Comparison of ENCODE assay signal across 9 cellular contexts in genomic region chr22:37484115-37485005, GRCh38. TPM values are rescaled to one million over a fixed set of nuclear protein-coding genes. Genes with fewer than 3 reads are reported as not detected.
A peak's percentile ranks its signal among the peaks of the same experiment; 100 is the strongest.
DNase-seq lines count a peak whose midpoint lies in the region; ATAC-seq and TF ChIP-seq lines count a peak whose summit lies in the region.
"Had no signal": no experiment of that assay in that cellular context is flagged by ENCODE, and none has a peak within 500 bp of the region (broad histone marks: within the 10 kb centered on the region; RNA-seq: fewer than 3 reads in every experiment).

No MANE protein-coding gene starts in this region.

- no peak for TF ChIP-seq CTCF in GM06990 (IDR thresholded peaks at IDR 0.05; ENCODE audit: insufficient read depth, low read length, poor library complexity, severe bottlenecking)
- TF ChIP-seq CTCF in endothelial cell (IDR thresholded peaks at IDR 0.05; ENCODE audit: unreplicated experiment) = no peak

- no peaks in the 10 kb centered on the region for H3K9me3 Mint-ChIP-seq in activated CD4-positive, alpha-beta memory T cell treated with anti-CD3 and anti-CD28 coated beads for 36 hours
- H3K9me3 Mint-ChIP-seq in endothelial cell (ENCODE audit: unreplicated experiment) = no peaks in the 10 kb centered on the region

- peak; percentile 85 for DNase-seq in GM06990 (ENCODE audit: extremely low read depth, insufficient read length)
- peak; percentile 85 for DNase-seq in KG1 (lab: John Stamatoyannopoulos, UW)
- DNase-seq in activated CD4-positive, alpha-beta memory T cell treated with anti-CD3 and anti-CD28 coated beads for 36 hours = peak; percentile 91
- peak; percentile 37 for DNase-seq in endothelial cell (ENCODE audit: low spot score)
- DNase-seq in pulmonary artery endothelial cell (ENCODE audit: low read depth, low spot score) = peak; percentile 79
- peak; percentile 74 for DNase-seq in ureter (ENCODE audit: low spot score)

- H3K4me3 Mint-ChIP-seq in activated CD4-positive, alpha-beta memory T cell treated with anti-CD3 and anti-CD28 coated beads for 36 hours = peak overlapping the region; percentile 89
- peak overlapping the region; percentile 42 for H3K4me3 Mint-ChIP-seq in endothelial cell (ENCODE audit: unreplicated experiment)

- POLR2A ChIA-PET in activated CD4-positive, alpha-beta memory T cell treated with anti-CD3 and anti-CD28 coated beads for 36 hours (lab: Charles Lee) = interaction anchor here (0.6 to 3.2 kb wide), 6 partner anchors 12 to 265 kb away, joined by 3 to 13 read pairs (median 3); no protein-coding TSS in a partner anchor

- peak overlapping the region; percentile 92 for H3K27ac Mint-ChIP-seq in activated CD4-positive, alpha-beta memory T cell treated with anti-CD3 and anti-CD28 coated beads for 36 hours
- H3K27ac Mint-ChIP-seq in endothelial cell (ENCODE audit: unreplicated experiment) = peak overlapping the region; percentile 84

- intact Hi-C loops in activated CD4-positive, alpha-beta memory T cell treated with anti-CD3 and anti-CD28 coated beads for 36 hours (cut with micrococcal nuclease) = loop anchor here (2.0 kb wide), 1 partner anchor 82 kb away; no protein-coding TSS in a partner anchor

- H3K27me3 Mint-ChIP-seq in activated CD4-positive, alpha-beta memory T cell treated with anti-CD3 and anti-CD28 coated beads for 36 hours = no peaks in the 10 kb centered on the region
- peaks cover 16% of the 10 kb centered on the region for H3K27me3 Mint-ChIP-seq in endothelial cell (ENCODE audit: unreplicated experiment)

- ATAC-seq in HG03571 (IDR thresholded peaks at IDR 0.05; ENCODE audit: unreplicated experiment) (no peak), HG02981 (IDR thresholded peaks at IDR 0.05; ENCODE audit: unreplicated experiment) (no peak)

- H3K36me3 ChIP-seq in GM06990 (ENCODE audit: control insufficient read depth, insufficient read depth, low read length) = peaks cover 12% of the 10 kb centered on the region

- H3K36me3 Mint-ChIP-seq in activated CD4-positive, alpha-beta memory T cell treated with anti-CD3 and anti-CD28 coated beads for 36 hours = peaks cover 19% of the 10 kb centered on the region
- H3K36me3 Mint-ChIP-seq in endothelial cell (ENCODE audit: low read depth, unreplicated experiment) = peaks cover 12% of the 10 kb centered on the region

- H3K4me3 ChIP-seq in GM06990 (replicated peaks; ENCODE audit: low read depth, low read length) = peak overlapping the region; percentile 85

- H3K4me1 Mint-ChIP-seq in activated CD4-positive, alpha-beta memory T cell treated with anti-CD3 and anti-CD28 coated beads for 36 hours (ENCODE audit: low read depth) = peaks cover 58% of the 10 kb centered on the region
- peaks cover 50% of the 10 kb centered on the region for H3K4me1 Mint-ChIP-seq in endothelial cell (ENCODE audit: unreplicated experiment)

- no peaks in the 10 kb centered on the region for H3K27me3 ChIP-seq in GM06990 (replicated peaks; ENCODE audit: control insufficient read depth, insufficient read depth, low read length)

- CTCF ChIA-PET in activated CD4-positive, alpha-beta memory T cell treated with anti-CD3 and anti-CD28 coated beads for 36 hours (lab: Charles Lee) = interaction anchor here (0.8 to 4.0 kb wide), 4 partner anchors 9 to 124 kb away, joined by 3 to 24 read pairs (median 14); no protein-coding TSS in a partner anchor

RNA-seq across cellular contexts. Expression of gene MFNG, which starts 1.8 kb away (rescaled TPM):
- 100 to 1,000 TPM; 101 to 106 TPM for total RNA-seq in activated CD4-positive, alpha-beta memory T cell treated with anti-CD3 and anti-CD28 coated beads for 36 hours
- 75.4 TPM for total RNA-seq in endothelial cell (ENCODE audit: unreplicated experiment)
- 119 and 148 TPM in 2 replicates for total RNA-seq in pulmonary artery endothelial cell
- 20.3 TPM for total RNA-seq in ureter
- total RNA-seq: fibroblast of lung had no signal

RNA-seq across cellular contexts. Expression of gene CARD10, which starts 34.9 kb away (rescaled TPM):
- under 1 TPM in 1 of 2 experiments, not detected in 1; 0.12 TPM for total RNA-seq in activated CD4-positive, alpha-beta memory T cell treated with anti-CD3 and anti-CD28 coated beads for 36 hours
- 26.0 TPM for total RNA-seq in endothelial cell (ENCODE audit: unreplicated experiment)
- total RNA-seq in pulmonary artery endothelial cell = 26.9 and 39.7 TPM in 2 replicates
- total RNA-seq in ureter = 14.9 TPM

RNA-seq across cellular contexts. Expression of gene ELFN2, which starts 57.1 kb away (rescaled TPM):
- total RNA-seq in activated CD4-positive, alpha-beta memory T cell treated with anti-CD3 and anti-CD28 coated beads for 36 hours = under 1 TPM; 0.39 to 0.57 TPM
- total RNA-seq in endothelial cell (ENCODE audit: unreplicated experiment) (1.2 TPM), pulmonary artery endothelial cell (under 0.01 and 0.04 TPM in 2 replicates), ureter (0.10 TPM)

Comparison
In these comparisons a context has a peak if more than half of its experiments do, and no peak if none do; other contexts are left out.
1. DNase-seq: peak in every context shown above with its lines; median percentile 91 in activated CD4-positive, alpha-beta memory T cell treated with anti-CD3 and anti-CD28 coated beads for 36 hours; 85 in GM06990; 85 in KG1; 79 in pulmonary artery endothelial cell; 74 in ureter; 37 in endothelial cell.
2. RNA of gene CARD10, which starts 34.9 kb away (total RNA-seq): 26.9 to 39.7 TPM in pulmonary artery endothelial cell, 26.0 TPM in endothelial cell (single experiment) and 14.9 TPM in ureter (single experiment); 0.12 TPM in activated CD4-positive, alpha-beta memory T cell treated with anti-CD3 and anti-CD28 coated beads for 36 hours; every median in the first group is over 10 times any median in the second.